ENCODE assay signal across 1 cellular context in the genomic region with DNA sequence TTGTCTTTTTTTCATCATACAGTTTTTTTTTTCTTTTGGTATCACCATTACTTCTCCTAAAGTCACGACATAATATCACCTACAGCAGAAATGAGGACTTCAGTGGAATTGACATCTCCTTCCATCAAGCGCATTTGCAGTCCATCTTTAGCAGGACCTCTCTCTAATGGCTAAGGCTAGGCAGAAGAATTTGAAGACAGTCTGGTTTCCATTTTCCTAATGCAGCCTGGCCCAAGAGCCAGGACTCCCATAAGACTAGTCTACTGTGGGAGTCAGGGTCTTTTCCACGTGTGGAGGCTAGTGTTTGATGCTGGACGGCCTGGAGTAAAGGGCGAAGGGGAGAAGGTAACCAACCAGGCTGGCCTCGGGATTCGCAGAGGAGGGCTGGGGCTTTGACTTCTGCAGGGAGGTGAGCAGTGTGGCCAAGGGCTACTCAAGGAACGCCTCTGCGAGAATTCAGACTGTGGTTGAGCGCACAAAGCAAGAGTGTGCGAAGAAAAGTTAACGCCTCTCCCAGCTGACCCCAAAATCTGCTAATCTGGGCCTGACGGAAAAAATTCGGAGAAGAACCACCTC.
TF ChIP-seq lines count a peak whose summit lies in the region.

No MANE protein-coding gene starts in this region.

TF ChIP-seq in HCT116, 20 proteins besides CTCF, POLR2A, EP300 and RAD21 (continued from another document):
- no peak for TF ChIP-seq SRF (IDR thresholded peaks at IDR 0.05; ENCODE audit: low read depth)
- no peak for TF ChIP-seq FOSL1 (IDR thresholded peaks at IDR 0.05; ENCODE audit: low read depth)
- no peak for TF ChIP-seq YY1 (IDR thresholded peaks at IDR 0.05; ENCODE audit: extremely low read depth, insufficient replicate concordance, low read depth, low read length)
- TF ChIP-seq, protein P1, sequence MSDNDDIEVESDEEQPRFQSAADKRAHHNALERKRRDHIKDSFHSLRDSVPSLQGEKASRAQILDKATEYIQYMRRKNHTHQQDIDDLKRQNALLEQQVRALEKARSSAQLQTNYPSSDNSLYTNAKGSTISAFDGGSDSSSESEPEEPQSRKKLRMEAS (IDR thresholded peaks at IDR 0.05) = no peak
- TF ChIP-seq EZH2phosphoT487 (IDR thresholded peaks at IDR 0.05; ENCODE audit: borderline replicate concordance) = no peak
- TF ChIP-seq SP1 (IDR thresholded peaks at IDR 0.05; ENCODE audit: low read depth) = no peak
- no peak for TF ChIP-seq TCF7L2 (IDR thresholded peaks at IDR 0.05; ENCODE audit: borderline replicate concordance, extremely low read depth, insufficient read depth, insufficient read length)
- no peak for TF ChIP-seq ELF1 (IDR thresholded peaks at IDR 0.05; ENCODE audit: borderline replicate concordance, low read depth)
TF ChIP-seq in HCT116: peak in this region for 0.
